ENCODE assay signal across 8 cellular contexts in the genomic region with DNA sequence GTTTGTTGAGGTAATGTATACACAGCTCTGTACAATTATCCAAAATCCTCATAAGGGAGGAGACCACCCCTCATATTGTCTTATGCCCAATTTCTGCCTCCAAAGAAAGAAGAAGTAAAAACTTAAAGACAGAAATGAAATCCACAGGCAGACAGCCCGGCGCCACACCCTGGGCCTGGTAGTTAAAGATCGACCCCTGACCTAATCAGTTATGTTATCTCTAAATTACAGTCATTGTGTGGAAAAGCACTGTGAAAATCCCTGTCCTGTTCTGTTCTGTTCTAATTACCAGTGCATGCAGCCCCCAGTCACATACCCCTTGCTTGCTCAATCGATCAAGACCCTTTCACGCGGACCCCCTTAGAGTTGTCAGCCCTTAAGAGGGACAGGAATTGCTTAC. TPM values are rescaled to one million over a fixed set of nuclear protein-coding genes. Genes with fewer than 3 reads are reported as not detected.
DNase-seq lines count a peak whose midpoint lies in the region; ATAC-seq and TF ChIP-seq lines count a peak whose summit lies in the region.
"Not testable (repeated sequence)": the region's sequence is repeated elsewhere in the genome, so short reads cannot be mapped to it uniquely, and the experiment has no call there.
"Had no signal": no experiment of that assay in that cellular context is flagged by ENCODE, and none has a peak within 500 bp of the region (broad histone marks: within the 10 kb centered on the region; RNA-seq: fewer than 3 reads in every experiment).

No MANE protein-coding gene starts in this region.

- not testable (repeated sequence) for H3K4me3 ChIP-seq in Karpas-422 (ENCODE audit: low read length); RWPE2 (ENCODE audit: severe bottlenecking); endodermal cell (ENCODE audit: low read length); mesendoderm (ENCODE audit: low read length); trophoblast cell (ENCODE audit: low read depth, low read length)

- H3K4me1 Mint-ChIP-seq in Calu3 (ENCODE audit: low read depth, unreplicated experiment); endodermal cell: not testable (repeated sequence)
- H3K4me1 Mint-ChIP-seq in activated naive CD8-positive, alpha-beta T cell treated with anti-CD3 and anti-CD28 coated beads, Interleukin-2, amount 50 U/mL, for 24 hours = peaks cover 14% of the 10 kb centered on the region

- H3K4me1 ChIP-seq in Karpas-422 (ENCODE audit: low read length) (peaks cover 65% of the 10 kb centered on the region), RWPE2 (ENCODE audit: insufficient read depth, poor library complexity, severe bottlenecking) (peaks cover 17% of the 10 kb centered on the region), trophoblast cell (ENCODE audit: control insufficient read depth in 1 of 2, insufficient read depth in 2 of 2, low read length in 2 of 2) (peaks cover 3 to 20% of the 10 kb centered on the region in 2 experiments)
- H3K4me1 ChIP-seq in endodermal cell (ENCODE audit: control insufficient read depth, insufficient read depth, low read length); mesendoderm (ENCODE audit: control insufficient read depth, low read depth, low read length): not testable (repeated sequence)

- not testable (repeated sequence) for ATAC-seq in RWPE2 (ENCODE audit: low read depth); activated naive CD8-positive, alpha-beta T cell treated with anti-CD3 and anti-CD28 coated beads, Interleukin-2, amount 50 U/mL, for 24 hours

- H3K27me3 Mint-ChIP-seq in Calu3 (ENCODE audit: unreplicated experiment); activated naive CD8-positive, alpha-beta T cell treated with anti-CD3 and anti-CD28 coated beads, Interleukin-2, amount 50 U/mL, for 24 hours; endodermal cell (ENCODE audit: insufficient read depth): not testable (repeated sequence)

- not testable (repeated sequence) for H3K36me3 ChIP-seq in Karpas-422 (ENCODE audit: insufficient read depth, low read length); RWPE2 (ENCODE audit: low read depth); endodermal cell (ENCODE audit: control insufficient read depth, insufficient read depth, low read length); mesendoderm (ENCODE audit: control insufficient read depth, insufficient read depth, low read length); trophoblast cell (ENCODE audit: control insufficient read depth in 1 of 2, insufficient read depth in 2 of 2, low read length in 2 of 2)

- H4K12ac ChIP-seq in trophoblast cell (ENCODE audit: low read depth, low read length) = not testable (repeated sequence)

- BruUV-seq in Calu3 (replicated peaks; lab: Mats Ljungman, UMichigan) = not testable (repeated sequence)

- not testable (repeated sequence) for DNase-seq in Calu3; Karpas-422; RWPE2 (ENCODE audit: low spot score); activated naive CD8-positive, alpha-beta T cell treated with anti-CD3 and anti-CD28 coated beads, Interleukin-2, amount 50 U/mL, for 24 hours; endodermal cell; mesendoderm; trophoblast cell

- WGBS in endodermal cell (ENCODE audit: insufficient coverage in 1 of 2, insufficient read length in 1 of 2), 2 experiments = 94 to 96% methylated on average over 5 to 6 of the region's 6 CpGs
- WGBS in mesendoderm (ENCODE audit: extremely low coverage, insufficient coverage, low lambda C conversion rate) = no CpG with 5 or more reads among the region's 6 CpGs
- no CpG with 5 or more reads among the region's 6 CpGs for WGBS in trophoblast cell (ENCODE audit: extremely low coverage, insufficient coverage, insufficient read length)

- not testable (repeated sequence) for H3K18ac ChIP-seq in mesendoderm (ENCODE audit: low read length); trophoblast cell (ENCODE audit: low read length)

- not testable (repeated sequence) for H3K9me2 ChIP-seq in Karpas-422 (replicated peaks; ENCODE audit: insufficient read depth, low read length)

- not testable (repeated sequence) for H3K9me3 ChIP-seq in Karpas-422 (ENCODE audit: low read length); RWPE2 (ENCODE audit: severe bottlenecking); endodermal cell (ENCODE audit: control insufficient read depth, low read length); trophoblast cell (ENCODE audit: insufficient read depth, low read depth, low read length)

- H3K79me2 ChIP-seq in Karpas-422 (ENCODE audit: low read length) = peaks cover 26% of the 10 kb centered on the region
- peaks cover 15% of the 10 kb centered on the region for H3K79me2 ChIP-seq in mesendoderm (ENCODE audit: control insufficient read depth, insufficient read depth, low read length)
- peaks cover 10% of the 10 kb centered on the region for H3K79me2 ChIP-seq in trophoblast cell (ENCODE audit: control insufficient read depth, insufficient read depth, low read length, poor library complexity)

- not testable (repeated sequence) for H3K36me3 Mint-ChIP-seq in Calu3 (ENCODE audit: insufficient read depth, unreplicated experiment); activated naive CD8-positive, alpha-beta T cell treated with anti-CD3 and anti-CD28 coated beads, Interleukin-2, amount 50 U/mL, for 24 hours (ENCODE audit: low read depth)
- H3K36me3 Mint-ChIP-seq in endodermal cell (ENCODE audit: low read depth) = peaks cover 20% of the 10 kb centered on the region

- H4K5ac ChIP-seq in mesendoderm (ENCODE audit: low read length) = not testable (repeated sequence)

- H4K20me1 ChIP-seq in Karpas-422 (ENCODE audit: insufficient read depth, low read depth, low read length) = not testable (repeated sequence)

- H3K4me3 Mint-ChIP-seq in Calu3 (ENCODE audit: low read depth, unreplicated experiment); activated naive CD8-positive, alpha-beta T cell treated with anti-CD3 and anti-CD28 coated beads, Interleukin-2, amount 50 U/mL, for 24 hours: not testable (repeated sequence)
- peak overlapping the region; percentile 16 for H3K4me3 Mint-ChIP-seq in endodermal cell

- H3K79me1 ChIP-seq in mesendoderm (ENCODE audit: low read length) = not testable (repeated sequence)
- H3K79me1 ChIP-seq in trophoblast cell (ENCODE audit: low read length) = peaks cover 29% of the 10 kb centered on the region

- H3K27ac Mint-ChIP-seq in Calu3 (ENCODE audit: unreplicated experiment) = peak overlapping the region; percentile 58
- peak overlapping the region; percentile 41 for H3K27ac Mint-ChIP-seq in activated naive CD8-positive, alpha-beta T cell treated with anti-CD3 and anti-CD28 coated beads, Interleukin-2, amount 50 U/mL, for 24 hours
- not testable (repeated sequence) for H3K27ac Mint-ChIP-seq in endodermal cell

- not testable (repeated sequence) for H3K14ac ChIP-seq in trophoblast cell (ENCODE audit: low read length)

- not testable (repeated sequence) for H3K4ac ChIP-seq in mesendoderm (ENCODE audit: low read depth, low read length)
- H3K4ac ChIP-seq in trophoblast cell (ENCODE audit: low read depth, low read length) = peak overlapping the region; percentile 76

- peak overlapping the region; percentile 50 for H3K56ac ChIP-seq in mesendoderm (ENCODE audit: low read length)

- H2BK5ac ChIP-seq in mesendoderm (ENCODE audit: low read length) = not testable (repeated sequence)
- H2BK5ac ChIP-seq in trophoblast cell (ENCODE audit: low read depth, low read length, poor library complexity) = peak overlapping the region; percentile 27

- not testable (repeated sequence) for H3K27ac ChIP-seq in Karpas-422 (ENCODE audit: low read length); endodermal cell (ENCODE audit: low read depth, low read length)
- H3K27ac ChIP-seq in RWPE2 (ENCODE audit: poor library complexity, severe bottlenecking) (peak overlapping the region; percentile 0), mesendoderm (ENCODE audit: low read depth, low read length) (peak overlapping the region; percentile 22), trophoblast cell (ENCODE audit: low read depth, low read length) (peak overlapping the region; percentile 43)

- H3K9ac ChIP-seq in Karpas-422 (ENCODE audit: low read length); endodermal cell (ENCODE audit: extremely low read depth, low read length, poor library complexity, severe bottlenecking); mesendoderm (ENCODE audit: low read length); trophoblast cell (ENCODE audit: low read length): not testable (repeated sequence)

- H3K9me3 Mint-ChIP-seq in Calu3 (ENCODE audit: low read depth, unreplicated experiment); activated naive CD8-positive, alpha-beta T cell treated with anti-CD3 and anti-CD28 coated beads, Interleukin-2, amount 50 U/mL, for 24 hours: not testable (repeated sequence)
- H3K9me3 Mint-ChIP-seq in endodermal cell = peaks cover 13% of the 10 kb centered on the region

- H4K8ac ChIP-seq in mesendoderm (ENCODE audit: low read depth, low read length); trophoblast cell (ENCODE audit: low read depth, low read length): not testable (repeated sequence)

- not testable (repeated sequence) for TF ChIP-seq CTCF in Calu3 (IDR thresholded peaks at IDR 0.05; ENCODE audit: unreplicated experiment); RWPE2 (IDR thresholded peaks at IDR 0.05; ENCODE audit: poor library complexity, severe bottlenecking); endodermal cell (conservative IDR thresholded peaks at IDR 0.05)

- not testable (repeated sequence) for H4K91ac ChIP-seq in trophoblast cell (ENCODE audit: low read depth, low read length)

- intact Hi-C loops in Calu3 (cut with micrococcal nuclease; ENCODE audit: unreplicated experiment) = not testable (repeated sequence)

- H2BK15ac ChIP-seq in mesendoderm (replicated peaks; ENCODE audit: low read depth) = not testable (repeated sequence)

- not testable (repeated sequence) for H2AK5ac ChIP-seq in mesendoderm (ENCODE audit: low read length); trophoblast cell (ENCODE audit: low read length)

- H3K4me2 ChIP-seq in Karpas-422 (ENCODE audit: low read depth, low read length, poor library complexity, severe bottlenecking) = peak overlapping the region; percentile 11
- H3K4me2 ChIP-seq in mesendoderm (ENCODE audit: low read length); trophoblast cell (ENCODE audit: low read length): not testable (repeated sequence)

- not testable (repeated sequence) for H2AFZ ChIP-seq in Karpas-422 (ENCODE audit: low read length); trophoblast cell (ENCODE audit: insufficient read depth, low read length, poor library complexity)

- peak overlapping the region; percentile 54 for H2BK12ac ChIP-seq in trophoblast cell (ENCODE audit: low read length)

- H3K27me3 ChIP-seq in Karpas-422 (ENCODE audit: low read length); RWPE2 (ENCODE audit: insufficient read depth, poor library complexity, severe bottlenecking); endodermal cell (ENCODE audit: control insufficient read depth, insufficient read depth, low read length, poor library complexity, severe bottlenecking); mesendoderm (ENCODE audit: insufficient read depth, low read length, poor library complexity); trophoblast cell (ENCODE audit: insufficient read depth, low read length): not testable (repeated sequence)

- not testable (repeated sequence) for H2BK120ac ChIP-seq in mesendoderm (ENCODE audit: low read depth, low read length); trophoblast cell (ENCODE audit: insufficient read depth, low read length, poor library complexity)

- CTCF ChIA-PET in Calu3 (lab: Charles Lee) = not testable (repeated sequence)

- H3K23ac ChIP-seq in mesendoderm (ENCODE audit: low read length); trophoblast cell (ENCODE audit: low read length): not testable (repeated sequence)

RNA-seq across cellular contexts. Expression of gene SCD, which starts 29.6 kb away (rescaled TPM):
- total RNA-seq in Calu3 (2022) = 173 and 225 TPM in 2 replicates
- total RNA-seq in Karpas-422 (2014; rRNA removed; shearing (Covaris generic); ENCODE audit: low replicate concordance) = 282 and 463 TPM in 2 replicates
- 100 to 1,000 TPM; 369 to 442 TPM for total RNA-seq in endodermal cell
- polyA plus RNA-seq in endodermal cell (2013, experiment 1 of 2) = 672 TPM
- polyA plus RNA-seq in endodermal cell (2013, experiment 2 of 2) = 688 TPM
- polyA plus RNA-seq in mesendoderm (2013, experiment 1 of 2) = 565 TPM
- 558 TPM for polyA plus RNA-seq in mesendoderm (2013, experiment 2 of 2)
- 616 and 629 TPM in 2 replicates for polyA plus RNA-seq in trophoblast cell (2013)

RNA-seq across cellular contexts. Expression of gene PKD2L1, which starts 46.6 kb away (rescaled TPM):
- total RNA-seq in Calu3 (2022) (not detected in 2 replicates), endodermal cell (not detected)
- total RNA-seq in Karpas-422 (2014; rRNA removed; shearing (Covaris generic); ENCODE audit: low replicate concordance) = 0.07 and 0.25 TPM in 2 replicates
- 0.11 TPM for polyA plus RNA-seq in endodermal cell (2013, experiment 1 of 2)
- polyA plus RNA-seq in endodermal cell (2013, experiment 2 of 2) = 0.58 TPM
- 0.04 TPM for polyA plus RNA-seq in mesendoderm (2013, experiment 1 of 2)
- 0.07 TPM for polyA plus RNA-seq in mesendoderm (2013, experiment 2 of 2)
- polyA plus RNA-seq in trophoblast cell (2013) = not detected in 2 replicates
- polyA plus RNA-seq: AG04450 had no signal
